In the genomic region with DNA sequence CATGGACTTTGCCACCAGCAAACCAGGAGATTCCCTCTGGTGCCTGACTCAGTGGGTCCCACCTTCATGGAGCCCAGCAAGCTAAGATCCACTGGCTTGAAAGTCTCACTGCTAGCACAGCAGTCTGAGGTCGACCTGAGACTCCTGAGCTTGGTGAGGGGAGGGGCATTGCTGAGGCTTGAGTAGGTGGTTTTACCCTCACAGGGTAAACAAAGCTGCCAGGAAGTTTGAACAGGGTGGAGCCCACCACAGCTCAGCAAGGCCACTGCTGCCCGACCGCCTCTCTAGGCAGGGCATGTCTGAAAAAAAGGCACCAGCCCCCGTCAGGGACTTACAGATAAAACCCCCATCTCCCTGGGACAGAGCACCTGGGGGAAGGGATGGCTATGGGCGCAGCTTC, we compare ENCODE assay signal across 1 cellular context.
TF ChIP-seq lines count a peak whose summit lies in the region.

No MANE protein-coding gene starts in this region.

TF ChIP-seq in GM23338, 12 proteins besides CTCF, POLR2A, EP300 and RAD21 (continued from another document):
- TF ChIP-seq ETS1 (IDR thresholded peaks at IDR 0.05) (no peak), ZNF114 (CRISPR knock-in tag; IDR thresholded peaks at IDR 0.05) (no peak)
- TF ChIP-seq, protein P1, sequence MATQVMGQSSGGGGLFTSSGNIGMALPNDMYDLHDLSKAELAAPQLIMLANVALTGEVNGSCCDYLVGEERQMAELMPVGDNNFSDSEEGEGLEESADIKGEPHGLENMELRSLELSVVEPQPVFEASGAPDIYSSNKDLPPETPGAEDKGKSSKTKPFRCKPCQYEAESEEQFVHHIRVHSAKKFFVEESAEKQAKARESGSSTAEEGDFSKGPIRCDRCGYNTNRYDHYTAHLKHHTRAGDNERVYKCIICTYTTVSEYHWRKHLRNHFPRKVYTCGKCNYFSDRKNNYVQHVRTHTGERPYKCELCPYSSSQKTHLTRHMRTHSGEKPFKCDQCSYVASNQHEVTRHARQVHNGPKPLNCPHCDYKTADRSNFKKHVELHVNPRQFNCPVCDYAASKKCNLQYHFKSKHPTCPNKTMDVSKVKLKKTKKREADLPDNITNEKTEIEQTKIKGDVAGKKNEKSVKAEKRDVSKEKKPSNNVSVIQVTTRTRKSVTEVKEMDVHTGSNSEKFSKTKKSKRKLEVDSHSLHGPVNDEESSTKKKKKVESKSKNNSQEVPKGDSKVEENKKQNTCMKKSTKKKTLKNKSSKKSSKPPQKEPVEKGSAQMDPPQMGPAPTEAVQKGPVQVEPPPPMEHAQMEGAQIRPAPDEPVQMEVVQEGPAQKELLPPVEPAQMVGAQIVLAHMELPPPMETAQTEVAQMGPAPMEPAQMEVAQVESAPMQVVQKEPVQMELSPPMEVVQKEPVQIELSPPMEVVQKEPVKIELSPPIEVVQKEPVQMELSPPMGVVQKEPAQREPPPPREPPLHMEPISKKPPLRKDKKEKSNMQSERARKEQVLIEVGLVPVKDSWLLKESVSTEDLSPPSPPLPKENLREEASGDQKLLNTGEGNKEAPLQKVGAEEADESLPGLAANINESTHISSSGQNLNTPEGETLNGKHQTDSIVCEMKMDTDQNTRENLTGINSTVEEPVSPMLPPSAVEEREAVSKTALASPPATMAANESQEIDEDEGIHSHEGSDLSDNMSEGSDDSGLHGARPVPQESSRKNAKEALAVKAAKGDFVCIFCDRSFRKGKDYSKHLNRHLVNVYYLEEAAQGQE (IDR thresholded peaks at IDR 0.05; ENCODE audit: unreplicated experiment): no peak
TF ChIP-seq in GM23338: peak in this region for 0.
